19 cellular contexts compared by ENCODE assay signal in the genomic region with DNA sequence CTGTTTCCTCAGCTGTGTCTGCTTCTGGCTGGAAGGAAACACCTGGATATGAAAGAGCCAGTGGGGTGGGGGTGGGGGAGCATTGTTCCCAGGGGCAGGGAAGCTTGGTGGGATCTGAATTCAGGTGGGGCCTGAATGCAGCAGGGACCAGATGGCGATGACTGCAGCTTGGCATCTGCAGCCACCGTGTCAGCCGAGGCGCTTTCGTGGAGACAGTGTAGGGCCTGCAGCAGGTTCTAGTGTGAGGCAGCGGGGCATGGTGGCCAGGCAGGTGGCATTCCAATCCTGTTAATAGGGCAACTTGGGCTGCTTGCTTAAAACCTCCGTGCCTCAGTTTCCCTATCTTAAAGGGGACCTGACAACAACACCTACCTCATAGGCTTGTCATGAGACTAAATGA. TPM values are rescaled to one million over a fixed set of nuclear protein-coding genes. Genes with fewer than 3 reads are reported as not detected.
DNase-seq lines count a peak whose midpoint lies in the region; ATAC-seq and TF ChIP-seq lines count a peak whose summit lies in the region.
"Had no signal": no experiment of that assay in that cellular context is flagged by ENCODE, and none has a peak within 500 bp of the region (broad histone marks: within the 10 kb centered on the region; RNA-seq: fewer than 3 reads in every experiment).

No MANE protein-coding gene starts in this region.

- peaks cover 20% of the 10 kb centered on the region for H3K27me3 ChIP-seq in gastroesophageal sphincter
- H3K27me3 ChIP-seq: BE2C, Peyer's patch had no signal

- H3K27ac ChIP-seq in gastroesophageal sphincter, result no peak overlapping the region
- H3K27ac ChIP-seq: Peyer's patch had no signal

- TF ChIP-seq CTCF in GM12864 (IDR thresholded peaks at IDR 0.05; ENCODE audit: low read depth, low read length, missing control alignments) (no peak), gastroesophageal sphincter (IDR thresholded peaks at IDR 0.05) (no peak)

- intact Hi-C loops in cardiac septum (cut with DNase I), result no loop called here
- intact Hi-C loops in left cardiac atrium (cut with DNase I), result no loop called here
- intact Hi-C loops in activated T-helper 2 cell treated with anti-CD3 and anti-CD28 coated beads, Interferon-gamma antibody, Interleukin-2, Interleukin-4, amounts not matched to agents 10 μg/mL and 5 μg/mL and 100 μg/mL, durations not matched to agents 14 hours and 24 hours and 36 hours (cut with micrococcal nuclease), result no loop called here
- intact Hi-C loops in sciatic nerve (cut with DNase I), result no loop called here

- peak; percentile 63 for DNase-seq in cardiac septum (ENCODE audit: low spot score)
- no peak for DNase-seq in left cardiac atrium
- no peak for DNase-seq in GM12864 (ENCODE audit: low read depth)
- no peak for DNase-seq in activated T-helper 2 cell treated with anti-CD3 and anti-CD28 coated beads, Interferon-gamma antibody, Interleukin-2, Interleukin-4, amounts not matched to agents 10 μg/mL and 5 μg/mL and 100 μg/mL, durations not matched to agents 14 hours and 24 hours and 36 hours (ENCODE audit: low spot score)
- DNase-seq in sciatic nerve (ENCODE audit: low spot score), result peak; percentile 52
- no peak for DNase-seq in T1000 (lab: John Stamatoyannopoulos, UW)
- DNase-seq: BE2C; CD8-positive, alpha-beta memory T cell; MV-4-11; NCI-H1417 treated with DMSO at 0.1 percent for 48 hours; NCI-H2081; NCI-H524; SIG-M5 had no signal

- WGBS in gastroesophageal sphincter (ENCODE audit: low coverage in 1 of 2), 2 donors, result 80% methylated on average over 3 of the region's 7 CpGs; no CpG with 5 or more reads in 1 of the 2 donors

- no peak for TF ChIP-seq EP300 in gastroesophageal sphincter (IDR thresholded peaks at IDR 0.05)

- H3K9me3 Mint-ChIP-seq in activated T-helper 2 cell treated with anti-CD3 and anti-CD28 coated beads, Interferon-gamma antibody, Interleukin-2, Interleukin-4, amounts not matched to agents 10 μg/mL and 5 μg/mL and 100 μg/mL, durations not matched to agents 14 hours and 24 hours and 36 hours, result no peaks in the 10 kb centered on the region
- H3K9me3 Mint-ChIP-seq: CD8-positive, alpha-beta memory T cell had no signal

- peaks cover 32% of the 10 kb centered on the region for H3K36me3 Mint-ChIP-seq in activated T-helper 2 cell treated with anti-CD3 and anti-CD28 coated beads, Interferon-gamma antibody, Interleukin-2, Interleukin-4, amounts not matched to agents 10 μg/mL and 5 μg/mL and 100 μg/mL, durations not matched to agents 14 hours and 24 hours and 36 hours (ENCODE audit: low read depth)
- H3K36me3 Mint-ChIP-seq: IgD-negative memory B cell had no signal

- no peaks in the 10 kb centered on the region for H3K9me3 ChIP-seq in gastroesophageal sphincter
- H3K9me3 ChIP-seq: BE2C, Peyer's patch had no signal

- H3K4me1 Mint-ChIP-seq in activated T-helper 2 cell treated with anti-CD3 and anti-CD28 coated beads, Interferon-gamma antibody, Interleukin-2, Interleukin-4, amounts not matched to agents 10 μg/mL and 5 μg/mL and 100 μg/mL, durations not matched to agents 14 hours and 24 hours and 36 hours (ENCODE audit: low read depth), result peaks cover 59% of the 10 kb centered on the region

- no peaks in the 10 kb centered on the region for H3K27me3 Mint-ChIP-seq in activated T-helper 2 cell treated with anti-CD3 and anti-CD28 coated beads, Interferon-gamma antibody, Interleukin-2, Interleukin-4, amounts not matched to agents 10 μg/mL and 5 μg/mL and 100 μg/mL, durations not matched to agents 14 hours and 24 hours and 36 hours (ENCODE audit: low read depth)
- H3K27me3 Mint-ChIP-seq: CD8-positive, alpha-beta memory T cell; IgD-negative memory B cell had no signal

- peak overlapping the region; percentile 90 for H3K4me3 Mint-ChIP-seq in activated T-helper 2 cell treated with anti-CD3 and anti-CD28 coated beads, Interferon-gamma antibody, Interleukin-2, Interleukin-4, amounts not matched to agents 10 μg/mL and 5 μg/mL and 100 μg/mL, durations not matched to agents 14 hours and 24 hours and 36 hours (ENCODE audit: low read depth)

- no peak for TF ChIP-seq POLR2A in gastroesophageal sphincter (IDR thresholded peaks at IDR 0.05)

- H3K4me3 ChIP-seq in GM12864 (ENCODE audit: low read depth, low read length), result peak overlapping the region; percentile 84
- H3K4me3 ChIP-seq in gastroesophageal sphincter, result no peak overlapping the region

- no peak overlapping the region for H3K27ac Mint-ChIP-seq in activated T-helper 2 cell treated with anti-CD3 and anti-CD28 coated beads, Interferon-gamma antibody, Interleukin-2, Interleukin-4, amounts not matched to agents 10 μg/mL and 5 μg/mL and 100 μg/mL, durations not matched to agents 14 hours and 24 hours and 36 hours

- no peaks in the 10 kb centered on the region for H3K36me3 ChIP-seq in gastroesophageal sphincter
- H3K36me3 ChIP-seq: BE2C, Peyer's patch had no signal

- ATAC-seq in left cardiac atrium (no peak), sciatic nerve (no peak), gastroesophageal sphincter (no peak)
- ATAC-seq: HCT116 had no signal

- H3K4me1 ChIP-seq in gastroesophageal sphincter, result no peaks in the 10 kb centered on the region
- H3K4me1 ChIP-seq: BE2C, Peyer's patch had no signal

RNA-seq across cellular contexts. Expression of a gene that starts 1.7 kb away (rescaled TPM):
- total RNA-seq in cardiac septum, result 1.00 TPM
- 1 to 10 TPM in 1 of 2 donors, under 1 TPM in 1; 0.79 to 1.1 TPM for total RNA-seq in left cardiac atrium
- total RNA-seq in activated T-helper 2 cell treated with anti-CD3 and anti-CD28 coated beads, Interferon-gamma antibody, Interleukin-2, Interleukin-4, amounts not matched to agents 10 μg/mL and 5 μg/mL and 100 μg/mL, durations not matched to agents 14 hours and 24 hours and 36 hours, result 9.8 and 10.1 TPM in 2 replicates
- total RNA-seq in sciatic nerve, result 2.1 TPM
- 1 to 10 TPM; 1.5 to 2.2 (median 2.0) TPM for total RNA-seq in gastroesophageal sphincter
- total RNA-seq: Daoy, HT1080 had no signal

Comparison
In these comparisons a context has a peak if more than half of its experiments do, and no peak if none do; other contexts are left out.
1. DNase-seq: peak in cardiac septum (single experiment) and sciatic nerve (single experiment); none in left cardiac atrium (single experiment), GM12864 (single experiment), activated T-helper 2 cell treated with anti-CD3 and anti-CD28 coated beads, Interferon-gamma antibody, Interleukin-2, Interleukin-4, amounts not matched to agents 10 μg/mL and 5 μg/mL and 100 μg/mL, durations not matched to agents 14 hours and 24 hours and 36 hours (single experiment) and T1000 (single experiment).